ENCODE assay signal across 8 cellular contexts in the genomic region with DNA sequence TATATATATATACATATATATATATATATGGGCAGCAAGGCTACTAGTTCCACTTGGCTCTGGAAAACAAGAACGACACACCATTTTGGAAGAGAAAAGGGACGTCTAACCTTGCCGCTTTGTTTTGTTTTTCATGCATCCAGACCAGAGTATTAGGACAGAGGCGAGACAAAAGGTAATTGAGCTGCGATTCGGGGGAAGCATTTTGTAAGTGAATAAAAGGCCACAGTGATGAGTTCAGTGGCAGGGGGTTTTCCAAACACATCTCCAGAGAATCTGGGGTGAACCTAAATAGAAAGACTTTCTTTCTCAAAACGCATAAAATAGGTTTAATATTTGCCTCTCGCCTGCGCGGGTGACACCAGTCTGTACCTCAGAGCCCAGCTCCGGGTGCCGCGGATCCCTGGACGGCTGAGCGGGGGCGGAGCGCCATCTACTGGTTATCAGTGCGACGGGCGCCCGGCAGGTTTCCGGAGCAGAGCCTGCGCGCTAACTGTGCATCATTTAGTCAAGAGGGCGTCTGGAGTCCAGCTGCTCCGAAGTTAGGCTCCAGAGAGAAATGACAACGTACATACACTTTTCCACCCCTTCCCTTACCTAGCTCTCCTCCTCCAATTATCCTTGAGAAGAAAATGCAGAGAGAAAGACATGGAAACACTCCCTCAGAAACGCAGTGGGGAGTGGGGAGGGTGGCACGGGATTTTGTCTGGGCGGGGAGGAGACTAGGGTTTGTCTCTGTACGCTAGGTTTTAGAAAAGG.
DNase-seq lines count a peak whose midpoint lies in the region; ATAC-seq and TF ChIP-seq lines count a peak whose summit lies in the region.

No MANE protein-coding gene starts in this region.

- DNase-seq in CD14-positive monocyte (ENCODE audit: low spot score) (peak; percentile 59), NCI-H748 (lab: John Stamatoyannopoulos, UW; ENCODE audit: unreplicated experiment) (peak; percentile 80), lung microvascular endothelial cell (ENCODE audit: low read depth in 2 of 2) (peak; percentile 68 to 74)
- DNase-seq in activated CD8-positive, alpha-beta T cell treated with anti-CD3 and anti-CD28 coated beads for 36 hours, result peak; percentile 87
- DNase-seq in effector CD4-positive, alpha-beta T cell, result peak; percentile 75
- DNase-seq in stimulated activated CD8-positive, alpha-beta memory T cell treated with anti-CD3 and anti-CD28 coated beads, Interleukin-12 subunit alpha, Interleukin-12 subunit beta, amount 100 ng/mL, for 4 hours (ENCODE audit: low read depth), result peak; percentile 62

- H3K27me3 Mint-ChIP-seq in CD14-positive monocyte (ENCODE audit: low read depth in 3 of 3), result peaks cover under 1 to 16% (median 15%) of the 10 kb centered on the region in 3 donors
- peaks cover 25% of the 10 kb centered on the region for H3K27me3 Mint-ChIP-seq in activated CD8-positive, alpha-beta T cell treated with anti-CD3 and anti-CD28 coated beads for 36 hours

- H3K4me3 Mint-ChIP-seq in CD14-positive monocyte, result peak overlapping the region in 1 of 2 donors; percentile 28
- peak overlapping the region; percentile 51 for H3K4me3 Mint-ChIP-seq in activated CD8-positive, alpha-beta T cell treated with anti-CD3 and anti-CD28 coated beads for 36 hours

- POLR2A ChIA-PET in activated CD8-positive, alpha-beta T cell treated with anti-CD3 and anti-CD28 coated beads for 36 hours (lab: Charles Lee), result no interaction called here

- peaks cover 0 to 9% (median 4%) of the 10 kb centered on the region in 7 donors for H3K9me3 Mint-ChIP-seq in CD14-positive monocyte
- no peaks in the 10 kb centered on the region for H3K9me3 Mint-ChIP-seq in activated CD8-positive, alpha-beta T cell treated with anti-CD3 and anti-CD28 coated beads for 36 hours

- peaks cover 22% of the 10 kb centered on the region for H3K4me1 Mint-ChIP-seq in CD14-positive monocyte
- H3K4me1 Mint-ChIP-seq in activated CD8-positive, alpha-beta T cell treated with anti-CD3 and anti-CD28 coated beads for 36 hours (ENCODE audit: low read depth), result peaks cover 5% of the 10 kb centered on the region

- H3K36me3 Mint-ChIP-seq in CD14-positive monocyte, result no peaks in the 10 kb centered on the region
- no peaks in the 10 kb centered on the region for H3K36me3 Mint-ChIP-seq in activated CD8-positive, alpha-beta T cell treated with anti-CD3 and anti-CD28 coated beads for 36 hours (ENCODE audit: low read depth)

- intact Hi-C loops in CD14-positive monocyte (cut with micrococcal nuclease), result loop anchor here (5.0 to 10.0 kb wide), 3 partner anchors 1382 to 1465 kb away; no protein-coding TSS in a partner anchor
- intact Hi-C loops in activated CD8-positive, alpha-beta T cell treated with anti-CD3 and anti-CD28 coated beads for 36 hours (cut with micrococcal nuclease), result loop anchor here (10.0 kb wide), 2 partner anchors 505 to 645 kb away; no protein-coding TSS in a partner anchor

- H3K27ac Mint-ChIP-seq in CD14-positive monocyte, result no peak overlapping the region
- no peak overlapping the region for H3K27ac Mint-ChIP-seq in activated CD8-positive, alpha-beta T cell treated with anti-CD3 and anti-CD28 coated beads for 36 hours

- CTCF ChIA-PET in activated CD8-positive, alpha-beta T cell treated with anti-CD3 and anti-CD28 coated beads for 36 hours (lab: Charles Lee), result interaction anchor here (0.6 to 2.1 kb wide), 55 partner anchors 9 to 1864 kb away, joined by 3 to 29 read pairs (median 3); a partner anchor contains a TSS

- TF ChIP-seq CTCF in CD14-positive monocyte (IDR thresholded peaks at IDR 0.05), result peak; percentile 79
- TF ChIP-seq CTCF in activated CD8-positive, alpha-beta T cell treated with anti-CD3 and anti-CD28 coated beads for 36 hours (IDR thresholded peaks at IDR 0.05), result peak; percentile 94

- ATAC-seq in GM19324 (IDR thresholded peaks at IDR 0.05; ENCODE audit: low FRiP score, unreplicated experiment), result peak; percentile 83
- ATAC-seq in HG03432 (IDR thresholded peaks at IDR 0.05; ENCODE audit: unreplicated experiment), result peak; percentile 98
- peak; percentile 98 for ATAC-seq in activated CD8-positive, alpha-beta T cell treated with anti-CD3 and anti-CD28 coated beads for 36 hours

Comparison
In these comparisons a context has a peak if more than half of its experiments do, and no peak if none do; other contexts are left out.
1. Peak in every context shown above with its lines: DNase-seq and ATAC-seq.